Comparison of ENCODE assay signal across 26 cellular contexts in the genomic region with DNA sequence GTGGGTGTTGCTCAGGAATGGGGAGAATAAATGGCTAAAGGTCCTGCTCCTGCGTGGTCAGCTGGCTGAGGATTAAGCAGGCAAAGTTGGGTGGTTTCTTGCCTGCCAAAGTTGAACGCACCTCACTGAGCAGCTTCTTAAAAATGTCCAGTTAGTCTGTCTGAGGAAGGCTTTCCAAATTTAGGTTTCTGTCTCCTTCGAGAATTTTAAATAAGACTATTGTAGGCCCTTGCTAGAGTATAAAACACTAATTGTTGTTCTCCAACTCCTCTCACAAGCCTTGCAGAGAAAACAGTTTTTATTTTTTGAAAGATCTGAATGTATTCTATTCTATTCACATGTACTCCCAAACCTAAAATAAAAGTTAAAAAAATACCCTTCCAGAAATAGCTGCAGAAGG.
A peak's percentile ranks its signal among the peaks of the same experiment; 100 is the strongest.
DNase-seq lines count a peak whose midpoint lies in the region; ATAC-seq and TF ChIP-seq lines count a peak whose summit lies in the region.
"Had no signal": no experiment of that assay in that cellular context is flagged by ENCODE, and none has a peak within 500 bp of the region (broad histone marks: within the 10 kb centered on the region; RNA-seq: fewer than 3 reads in every experiment).

No MANE protein-coding gene starts in this region.

- H3K4me1 Mint-ChIP-seq in CD8-positive, alpha-beta T cell (ENCODE audit: low read depth) = peaks cover 6% of the 10 kb centered on the region
- peaks cover 44% of the 10 kb centered on the region for H3K4me1 Mint-ChIP-seq in brain

- TF ChIP-seq CTCF in CD8-positive, alpha-beta T cell (IDR thresholded peaks at IDR 0.05) = no peak
- TF ChIP-seq CTCF in brain (conservative IDR thresholded peaks at IDR 0.05) = no peak

- H3K27ac Mint-ChIP-seq in CD8-positive, alpha-beta T cell = peak overlapping the region; percentile 11
- peak overlapping the region in 3 of 5 experiments; percentile 63 to 89 (median 65) for H3K27ac Mint-ChIP-seq in brain
- H3K27ac Mint-ChIP-seq: CD4-positive, alpha-beta T cell had no signal

- CTCF ChIA-PET in CD8-positive, alpha-beta T cell (lab: Charles Lee) = no interaction called here

- no peaks in the 10 kb centered on the region for H3K27me3 ChIP-seq in CD8-positive, alpha-beta T cell (ENCODE audit: insufficient read depth, low read length)
- no peaks in the 10 kb centered on the region for H3K27me3 ChIP-seq in layer of hippocampus (ENCODE audit: control insufficient read depth, insufficient read depth, low read length)
- H3K27me3 ChIP-seq: BLaER1 treated with 17β-estradiol and CSF1 and Interleukin-3, amounts not matched to agents 10 nM and 100 nM had no signal

- no peak overlapping the region for H3K4me3 Mint-ChIP-seq in CD8-positive, alpha-beta T cell
- H3K4me3 Mint-ChIP-seq in brain = peak overlapping the region in 1 of 5 experiments; percentile 57
- H3K4me3 Mint-ChIP-seq: CD4-positive, alpha-beta T cell had no signal

- no peak for DNase-seq in CD8-positive, alpha-beta T cell
- DNase-seq in putamen (ENCODE audit: low spot score) (peak; percentile 24), T-helper 1 cell (no peak), kidney glomerular epithelial cell (lab: John Stamatoyannopoulos, UW) (no peak)
- DNase-seq: Caco-2; CD4-positive, alpha-beta T cell; DMS 273 treated with DMSO at 0.1 percent for 48 hours; DMS79; EL; GF-D8; MV-4-11; NCI-H1105; NCI-H1436 treated with DMSO at 0.1 percent for 48 hours; NCI-H187 treated with DMSO at 0.1 percent for 48 hours; NCI-H2171 treated with DMSO at 0.1 percent for 48 hours; NCI-H345; NCI-H524 treated with DMSO at 0.1 percent for 48 hours; NCI-H82; NK-92 treated with Interleukin-12 subunit alpha and Interleukin-12 subunit beta, amount 100 ng/mL, for 24 hours; PC-3 had no signal

- no peaks in the 10 kb centered on the region for H3K4me1 ChIP-seq in CD8-positive, alpha-beta T cell (ENCODE audit: insufficient read depth, low read length)
- H3K4me1 ChIP-seq: BLaER1 treated with 17β-estradiol and CSF1 and Interleukin-3, amounts not matched to agents 10 nM and 100 nM had no signal

- no peaks in the 10 kb centered on the region for H3K27me3 Mint-ChIP-seq in CD8-positive, alpha-beta T cell (ENCODE audit: low read depth)
- H3K27me3 Mint-ChIP-seq in brain = no peaks in the 10 kb centered on the region
- H3K27me3 Mint-ChIP-seq: CD4-positive, alpha-beta T cell had no signal

- POLR2A ChIA-PET in CD8-positive, alpha-beta T cell (lab: Charles Lee) = no interaction called here

- no peak for ATAC-seq in CD8-positive, alpha-beta T cell
- ATAC-seq in HG02852 (IDR thresholded peaks at IDR 0.05; ENCODE audit: unreplicated experiment) (no peak), GM21786 (IDR thresholded peaks at IDR 0.05; ENCODE audit: unreplicated experiment) (no peak)
- ATAC-seq: HepG2, PC-3 had no signal

- intact Hi-C loops in CD8-positive, alpha-beta T cell (cut with DNase I, micrococcal nuclease) = no loop called here

- no peak overlapping the region for H3K27ac ChIP-seq in CD8-positive, alpha-beta T cell (ENCODE audit: low read depth, low read length)
- H3K27ac ChIP-seq in layer of hippocampus (ENCODE audit: low read depth, low read length) = peak overlapping the region; percentile 53
- H3K27ac ChIP-seq: BLaER1 treated with 17β-estradiol and CSF1 and Interleukin-3, amounts not matched to agents 10 nM and 100 nM had no signal

- no peaks in the 10 kb centered on the region for H3K9me3 ChIP-seq in CD8-positive, alpha-beta T cell (ENCODE audit: low read length)
- H3K9me3 ChIP-seq: Caco-2 had no signal

- no peaks in the 10 kb centered on the region for H3K36me3 ChIP-seq in CD8-positive, alpha-beta T cell (ENCODE audit: insufficient read depth, low read length)
- H3K36me3 ChIP-seq: BLaER1 treated with 17β-estradiol and CSF1 and Interleukin-3, amounts not matched to agents 10 nM and 100 nM had no signal

- H3K4me3 ChIP-seq in CD8-positive, alpha-beta T cell (ENCODE audit: low read depth, low read length) = no peak overlapping the region
- H3K4me3 ChIP-seq: BLaER1 treated with 17β-estradiol and CSF1 and Interleukin-3, amounts not matched to agents 10 nM and 100 nM had no signal

- H3K9me3 Mint-ChIP-seq in CD8-positive, alpha-beta T cell = peaks cover 2% of the 10 kb centered on the region
- peaks cover 5 to 28% (median 14%) of the 10 kb centered on the region in 5 experiments for H3K9me3 Mint-ChIP-seq in brain

- peaks cover 2% of the 10 kb centered on the region for H3K36me3 Mint-ChIP-seq in CD8-positive, alpha-beta T cell
- peaks cover 20% of the 10 kb centered on the region for H3K36me3 Mint-ChIP-seq in brain
